In genomic region chr2:240925191-240925575, GRCh38 we compare ENCODE assay signal across 16 cellular contexts. TPM values are rescaled to one million over a fixed set of nuclear protein-coding genes. Genes with fewer than 3 reads are reported as not detected.
DNase-seq lines count a peak whose midpoint lies in the region; ATAC-seq and TF ChIP-seq lines count a peak whose summit lies in the region.
"Had no signal": no experiment of that assay in that cellular context is flagged by ENCODE, and none has a peak within 500 bp of the region (broad histone marks: within the 10 kb centered on the region; RNA-seq: fewer than 3 reads in every experiment).

No MANE protein-coding gene starts in this region.

- peaks cover 5% of the 10 kb centered on the region for H3F3A ChIP-seq in SK-N-SH (replicated peaks; ENCODE audit: insufficient read depth)

- intact Hi-C loops in activated CD8-positive, alpha-beta T cell treated with anti-CD3 and anti-CD28 coated beads for 36 hours (cut with micrococcal nuclease) = no loop called here

- H3K4me3 ChIP-seq in SK-N-SH (ENCODE audit: low read depth in 2 of 2, low read length in 1 of 2) (no peak overlapping the region), right atrium auricular region (no peak overlapping the region)
- H3K4me3 ChIP-seq: hepatocyte, SJCRH30 had no signal

- no peak for TF ChIP-seq EP300 in SK-N-SH (IDR thresholded peaks at IDR 0.05; ENCODE audit: borderline replicate concordance in 1 of 2, low read depth in 1 of 2, low read length in 1 of 2)

- no peaks in the 10 kb centered on the region for H3K9me3 Mint-ChIP-seq in activated CD8-positive, alpha-beta T cell treated with anti-CD3 and anti-CD28 coated beads for 36 hours

- WGBS in SK-N-SH (ENCODE audit: low lambda C conversion rate) = 84% methylated on average over 4 of the region's 14 CpGs

- no peaks in the 10 kb centered on the region for H3K4me1 Mint-ChIP-seq in activated CD8-positive, alpha-beta T cell treated with anti-CD3 and anti-CD28 coated beads for 36 hours (ENCODE audit: low read depth)

- no peak for TF ChIP-seq CTCF in SK-N-SH (IDR thresholded peaks at IDR 0.05)
- no peak for TF ChIP-seq CTCF in activated CD8-positive, alpha-beta T cell treated with anti-CD3 and anti-CD28 coated beads for 36 hours (IDR thresholded peaks at IDR 0.05)
- TF ChIP-seq CTCF in right atrium auricular region (IDR thresholded peaks at IDR 0.05) = no peak

- no peak overlapping the region for H3K4me3 Mint-ChIP-seq in activated CD8-positive, alpha-beta T cell treated with anti-CD3 and anti-CD28 coated beads for 36 hours

- H2AFZ ChIP-seq in SK-N-SH (ENCODE audit: low read depth) = no peak overlapping the region
- H2AFZ ChIP-seq: hepatocyte had no signal

- POLR2A ChIA-PET in SK-N-SH (lab: Yijun Ruan, JAX) = no interaction called here
- POLR2A ChIA-PET in activated CD8-positive, alpha-beta T cell treated with anti-CD3 and anti-CD28 coated beads for 36 hours (lab: Charles Lee) = no interaction called here

- no peak for TF ChIP-seq RAD21 in SK-N-SH (IDR thresholded peaks at IDR 0.05; ENCODE audit: low read length)

- H3K4me1 ChIP-seq in SK-N-SH (ENCODE audit: control insufficient read depth in 1 of 2, insufficient read depth in 2 of 2, low read depth in 1 of 2, low read length in 1 of 2) (peaks cover 4 to 10% of the 10 kb centered on the region in 2 experiments; a peak in 2 of 4 replicates), right atrium auricular region (no peaks in the 10 kb centered on the region)

- no peaks in the 10 kb centered on the region for H3K36me3 ChIP-seq in SK-N-SH (replicated peaks in 1 of 2; ENCODE audit: control insufficient read depth in 1 of 2, insufficient read depth in 2 of 2, low read length in 1 of 2)
- no peaks in the 10 kb centered on the region for H3K36me3 ChIP-seq in right atrium auricular region
- H3K36me3 ChIP-seq: SJCRH30 had no signal

- H3K36me3 Mint-ChIP-seq in activated CD8-positive, alpha-beta T cell treated with anti-CD3 and anti-CD28 coated beads for 36 hours (ENCODE audit: low read depth) = no peaks in the 10 kb centered on the region

- CTCF ChIA-PET in SK-N-SH (lab: Yijun Ruan, JAX) = interaction anchor here (1.0 to 3.7 kb wide), 2 partner anchors 11 to 74 kb away, joined by 3 to 25 read pairs; no protein-coding TSS in a partner anchor
- CTCF ChIA-PET in activated CD8-positive, alpha-beta T cell treated with anti-CD3 and anti-CD28 coated beads for 36 hours (lab: Charles Lee) = no interaction called here

- no peak overlapping the region for H3K9ac ChIP-seq in SK-N-SH

- no peaks in the 10 kb centered on the region for H4K20me1 ChIP-seq in SK-N-SH (ENCODE audit: insufficient read depth)

- H3K4me2 ChIP-seq in SK-N-SH = no peak overlapping the region
- H3K4me2 ChIP-seq: hepatocyte had no signal

- DNase-seq in SK-N-SH (peak; percentile 40), right atrium auricular region (ENCODE audit: low spot score) (peak; percentile 42), hepatic stellate cell (ENCODE audit: low spot score) (no peak), NCI-H1417 (lab: John Stamatoyannopoulos, UW) (no peak)
- no peak for DNase-seq in activated CD8-positive, alpha-beta T cell treated with anti-CD3 and anti-CD28 coated beads for 36 hours
- peak; percentile 29 for DNase-seq in stimulated activated CD8-positive, alpha-beta memory T cell treated with anti-CD3 and anti-CD28 coated beads, Interleukin-4, amount 100 ng/mL, for 48 hours
- DNase-seq: COR-L47, NCI-H1092 had no signal

- H3K27ac ChIP-seq in SK-N-SH (ENCODE audit: low read depth in 2 of 2, low read length in 1 of 2) = no peak overlapping the region
- no peak overlapping the region for H3K27ac ChIP-seq in right atrium auricular region
- H3K27ac ChIP-seq: hepatocyte, SJCRH30 had no signal

- no peak for ATAC-seq in SK-N-SH treated with all-trans-retinoic acid at 6 μM for 48 hours
- ATAC-seq in activated CD8-positive, alpha-beta T cell treated with anti-CD3 and anti-CD28 coated beads for 36 hours = peak; percentile 20
- ATAC-seq in HG03135 (IDR thresholded peaks at IDR 0.05; ENCODE audit: unreplicated experiment) = no peak

- H3K27me3 ChIP-seq in SK-N-SH (ENCODE audit: insufficient read depth) (no peaks in the 10 kb centered on the region), right atrium auricular region (no peaks in the 10 kb centered on the region)
- H3K27me3 ChIP-seq: hepatocyte, SJCRH30 had no signal

- no peaks in the 10 kb centered on the region for H3K9me3 ChIP-seq in SK-N-SH
- peaks cover 0 to 8% of the 10 kb centered on the region in 2 donors for H3K9me3 ChIP-seq in right atrium auricular region
- H3K9me3 ChIP-seq: SJCRH30 had no signal

- H3K79me2 ChIP-seq in SK-N-SH (ENCODE audit: insufficient read depth) = no peaks in the 10 kb centered on the region
- H3K79me2 ChIP-seq: hepatocyte had no signal

- H3K27me3 Mint-ChIP-seq in activated CD8-positive, alpha-beta T cell treated with anti-CD3 and anti-CD28 coated beads for 36 hours = peaks cover 4% of the 10 kb centered on the region

- H3K9me2 ChIP-seq in SK-N-SH = no peaks in the 10 kb centered on the region

- no peak overlapping the region for H3K27ac Mint-ChIP-seq in activated CD8-positive, alpha-beta T cell treated with anti-CD3 and anti-CD28 coated beads for 36 hours

TF ChIP-seq in SK-N-SH, 30 proteins besides CTCF, POLR2A, EP300 and RAD21 (continues in another document):
- TF ChIP-seq FOXM1 (IDR thresholded peaks at IDR 0.05; ENCODE audit: low read depth) (no peak), MAX (IDR thresholded peaks at IDR 0.05; ENCODE audit: low read depth) (no peak), NRF1 (IDR thresholded peaks at IDR 0.05; ENCODE audit: low read depth, low read length) (no peak), CHD2 (IDR thresholded peaks at IDR 0.05; ENCODE audit: low read length, partially characterized antibody) (no peak), NFIC (IDR thresholded peaks at IDR 0.05; ENCODE audit: borderline replicate concordance) (no peak), MXI1 (IDR thresholded peaks at IDR 0.05; ENCODE audit: low read depth, low read length) (no peak), PBX3 (IDR thresholded peaks at IDR 0.05) (no peak), POLR2AphosphoS5 (IDR thresholded peaks at IDR 0.05; ENCODE audit: low read depth, low read length) (no peak), GABPA (IDR thresholded peaks at IDR 0.05; ENCODE audit: low read depth) (no peak), RXRA (IDR thresholded peaks at IDR 0.05; ENCODE audit: borderline replicate concordance, low read depth) (no peak)

TF ChIP-seq in SK-N-SH treated with all-trans-retinoic acid at 6 μM for 48 hours, 23 proteins besides CTCF, POLR2A, EP300 and RAD21:
- TF ChIP-seq RARB (CRISPR knock-in tag; IDR thresholded peaks at IDR 0.05) = no peak
TF ChIP-seq in SK-N-SH treated with all-trans-retinoic acid at 6 μM for 48 hours: peak in this region for 0.

RNA-seq across cellular contexts. Expression of gene CROCC2, which starts 19.0 kb away (rescaled TPM):
- polyA plus RNA-seq in SK-N-SH (2012; rRNA removed) = not detected in 2 replicates
- polyA plus RNA-seq in SK-N-SH (2012; cell fraction: cytosol; rRNA removed) = not detected in 2 replicates
- polyA plus RNA-seq in SK-N-SH (2012; cell fraction: nucleus; rRNA removed) = 0.01 and 0.06 TPM in 2 replicates
- total RNA-seq in activated CD8-positive, alpha-beta T cell treated with anti-CD3 and anti-CD28 coated beads for 36 hours = not detected
- total RNA-seq in right atrium auricular region = not detected
- total RNA-seq: A172, H1, HT-29 had no signal
- polyA plus RNA-seq: H1 had no signal

RNA-seq across cellular contexts. Expression of gene MAB21L4, which starts 29.2 kb away (rescaled TPM):
- not detected in 2 replicates for polyA plus RNA-seq in SK-N-SH (2012; rRNA removed)
- not detected in 2 replicates for polyA plus RNA-seq in SK-N-SH (2012; cell fraction: cytosol; rRNA removed)
- polyA plus RNA-seq in SK-N-SH (2012; cell fraction: nucleus; rRNA removed) = not detected in 2 replicates
- not detected for total RNA-seq in activated CD8-positive, alpha-beta T cell treated with anti-CD3 and anti-CD28 coated beads for 36 hours
- total RNA-seq in right atrium auricular region = under 1 TPM in 1 of 2 donors, not detected in 1; 0.31 TPM
- total RNA-seq: A172, H1 had no signal

RNA-seq across cellular contexts. Expression of gene AGXT, which starts 56.6 kb away (rescaled TPM):
- not detected in 2 replicates for polyA plus RNA-seq in SK-N-SH (2012; rRNA removed)
- not detected in 2 replicates for polyA plus RNA-seq in SK-N-SH (2012; cell fraction: cytosol; rRNA removed)
- not detected in 2 replicates for polyA plus RNA-seq in SK-N-SH (2012; cell fraction: nucleus; rRNA removed)
- total RNA-seq in activated CD8-positive, alpha-beta T cell treated with anti-CD3 and anti-CD28 coated beads for 36 hours = not detected
- not detected for total RNA-seq in right atrium auricular region
- total RNA-seq: A172, H1, renal cortical epithelial cell had no signal

Comparison
In these comparisons a context has a peak if more than half of its experiments do, and no peak if none do; other contexts are left out.
1. DNase-seq: peak in SK-N-SH (single experiment), right atrium auricular region (single experiment) and stimulated activated CD8-positive, alpha-beta memory T cell treated with anti-CD3 and anti-CD28 coated beads, Interleukin-4, amount 100 ng/mL, for 48 hours (single experiment); none in activated CD8-positive, alpha-beta T cell treated with anti-CD3 and anti-CD28 coated beads for 36 hours (single experiment), hepatic stellate cell (single experiment) and NCI-H1417 (0 of 3).